In the genomic region with DNA sequence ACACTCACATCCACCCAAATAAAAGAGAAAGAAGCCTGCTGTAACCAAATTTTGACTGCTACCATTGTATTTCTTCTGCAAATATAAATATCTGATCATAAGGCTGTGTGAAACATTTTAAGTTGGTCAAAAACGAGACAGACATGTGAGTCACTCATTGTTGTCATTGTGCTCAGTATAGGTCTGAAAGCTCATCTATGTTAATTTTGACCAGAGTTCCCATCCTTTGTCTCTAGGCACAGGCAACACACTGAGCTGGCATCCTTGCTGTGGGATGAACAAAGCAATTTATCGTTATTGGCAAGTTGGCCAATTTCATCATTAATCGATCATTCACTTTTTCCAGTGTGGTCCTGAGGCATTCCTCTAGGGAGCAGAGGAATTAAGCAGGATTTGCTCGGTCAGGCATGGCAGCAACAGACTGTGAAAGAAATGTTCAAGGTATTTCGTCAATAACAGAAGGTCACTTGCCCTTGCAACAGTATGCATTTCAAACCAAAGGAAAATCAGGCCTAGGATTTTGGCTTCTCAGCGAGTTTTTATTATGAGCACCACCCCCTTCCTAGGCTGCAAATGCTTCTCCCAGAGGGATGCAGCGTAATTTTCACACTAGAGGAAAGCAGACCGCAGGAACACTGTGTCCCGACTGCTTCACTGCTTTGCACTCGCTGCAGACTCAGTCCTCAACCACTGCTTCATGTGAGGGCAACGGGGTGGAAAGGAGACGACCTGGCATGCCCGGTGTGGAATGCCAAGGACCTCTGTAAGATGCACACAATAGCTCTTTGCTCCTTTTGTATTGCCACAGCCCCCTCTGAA, we compare ENCODE assay signal across 1 cellular context.
TF ChIP-seq lines count a peak whose summit lies in the region.

No MANE protein-coding gene starts in this region.

TF ChIP-seq in SK-N-SH, 30 proteins besides CTCF, POLR2A, EP300 and RAD21:
- TF ChIP-seq, protein P1, sequence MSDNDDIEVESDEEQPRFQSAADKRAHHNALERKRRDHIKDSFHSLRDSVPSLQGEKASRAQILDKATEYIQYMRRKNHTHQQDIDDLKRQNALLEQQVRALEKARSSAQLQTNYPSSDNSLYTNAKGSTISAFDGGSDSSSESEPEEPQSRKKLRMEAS (IDR thresholded peaks at IDR 0.05; ENCODE audit: low read depth) = no peak
- TF ChIP-seq SIN3A (IDR thresholded peaks at IDR 0.05; ENCODE audit: borderline replicate concordance, low read depth, low read length) = no peak
- no peak for TF ChIP-seq MXI1 (IDR thresholded peaks at IDR 0.05; ENCODE audit: low read depth, low read length)
- TF ChIP-seq EZH2phosphoT487 (IDR thresholded peaks at IDR 0.05; ENCODE audit: borderline replicate concordance, low read depth) = no peak
- no peak for TF ChIP-seq GABPA (IDR thresholded peaks at IDR 0.05; ENCODE audit: low read depth)
- no peak for TF ChIP-seq MEF2A (IDR thresholded peaks at IDR 0.05; ENCODE audit: borderline replicate concordance, low read depth)
- no peak for TF ChIP-seq TEAD4 (IDR thresholded peaks at IDR 0.05; ENCODE audit: borderline replicate concordance, insufficient read depth)
- no peak for TF ChIP-seq FOXM1 (IDR thresholded peaks at IDR 0.05; ENCODE audit: low read depth)
- TF ChIP-seq, protein P2, sequence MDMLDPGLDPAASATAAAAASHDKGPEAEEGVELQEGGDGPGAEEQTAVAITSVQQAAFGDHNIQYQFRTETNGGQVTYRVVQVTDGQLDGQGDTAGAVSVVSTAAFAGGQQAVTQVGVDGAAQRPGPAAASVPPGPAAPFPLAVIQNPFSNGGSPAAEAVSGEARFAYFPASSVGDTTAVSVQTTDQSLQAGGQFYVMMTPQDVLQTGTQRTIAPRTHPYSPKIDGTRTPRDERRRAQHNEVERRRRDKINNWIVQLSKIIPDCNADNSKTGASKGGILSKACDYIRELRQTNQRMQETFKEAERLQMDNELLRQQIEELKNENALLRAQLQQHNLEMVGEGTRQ (IDR thresholded peaks at IDR 0.05; ENCODE audit: borderline replicate concordance, low read depth, low read length) = no peak
- TF ChIP-seq, protein P3, sequence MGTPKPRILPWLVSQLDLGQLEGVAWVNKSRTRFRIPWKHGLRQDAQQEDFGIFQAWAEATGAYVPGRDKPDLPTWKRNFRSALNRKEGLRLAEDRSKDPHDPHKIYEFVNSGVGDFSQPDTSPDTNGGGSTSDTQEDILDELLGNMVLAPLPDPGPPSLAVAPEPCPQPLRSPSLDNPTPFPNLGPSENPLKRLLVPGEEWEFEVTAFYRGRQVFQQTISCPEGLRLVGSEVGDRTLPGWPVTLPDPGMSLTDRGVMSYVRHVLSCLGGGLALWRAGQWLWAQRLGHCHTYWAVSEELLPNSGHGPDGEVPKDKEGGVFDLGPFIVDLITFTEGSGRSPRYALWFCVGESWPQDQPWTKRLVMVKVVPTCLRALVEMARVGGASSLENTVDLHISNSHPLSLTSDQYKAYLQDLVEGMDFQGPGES (IDR thresholded peaks at IDR 0.05; ENCODE audit: low read depth, low read length) = no peak
- TF ChIP-seq CHD2 (IDR thresholded peaks at IDR 0.05; ENCODE audit: low read length, partially characterized antibody) = no peak
- no peak for TF ChIP-seq ELF1 (IDR thresholded peaks at IDR 0.05)
- TF ChIP-seq, protein P4, sequence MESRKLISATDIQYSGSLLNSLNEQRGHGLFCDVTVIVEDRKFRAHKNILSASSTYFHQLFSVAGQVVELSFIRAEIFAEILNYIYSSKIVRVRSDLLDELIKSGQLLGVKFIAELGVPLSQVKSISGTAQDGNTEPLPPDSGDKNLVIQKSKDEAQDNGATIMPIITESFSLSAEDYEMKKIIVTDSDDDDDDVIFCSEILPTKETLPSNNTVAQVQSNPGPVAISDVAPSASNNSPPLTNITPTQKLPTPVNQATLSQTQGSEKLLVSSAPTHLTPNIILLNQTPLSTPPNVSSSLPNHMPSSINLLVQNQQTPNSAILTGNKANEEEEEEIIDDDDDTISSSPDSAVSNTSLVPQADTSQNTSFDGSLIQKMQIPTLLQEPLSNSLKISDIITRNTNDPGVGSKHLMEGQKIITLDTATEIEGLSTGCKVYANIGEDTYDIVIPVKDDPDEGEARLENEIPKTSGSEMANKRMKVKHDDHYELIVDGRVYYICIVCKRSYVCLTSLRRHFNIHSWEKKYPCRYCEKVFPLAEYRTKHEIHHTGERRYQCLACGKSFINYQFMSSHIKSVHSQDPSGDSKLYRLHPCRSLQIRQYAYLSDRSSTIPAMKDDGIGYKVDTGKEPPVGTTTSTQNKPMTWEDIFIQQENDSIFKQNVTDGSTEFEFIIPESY (IDR thresholded peaks at IDR 0.05; ENCODE audit: borderline replicate concordance, low read depth) = no peak
- no peak for TF ChIP-seq RFX5 (IDR thresholded peaks at IDR 0.05; ENCODE audit: low read length)
- TF ChIP-seq RCOR1 (IDR thresholded peaks at IDR 0.05; ENCODE audit: low read length) = no peak
- no peak for TF ChIP-seq TCF12 (IDR thresholded peaks at IDR 0.05)
- TF ChIP-seq, protein P5, sequence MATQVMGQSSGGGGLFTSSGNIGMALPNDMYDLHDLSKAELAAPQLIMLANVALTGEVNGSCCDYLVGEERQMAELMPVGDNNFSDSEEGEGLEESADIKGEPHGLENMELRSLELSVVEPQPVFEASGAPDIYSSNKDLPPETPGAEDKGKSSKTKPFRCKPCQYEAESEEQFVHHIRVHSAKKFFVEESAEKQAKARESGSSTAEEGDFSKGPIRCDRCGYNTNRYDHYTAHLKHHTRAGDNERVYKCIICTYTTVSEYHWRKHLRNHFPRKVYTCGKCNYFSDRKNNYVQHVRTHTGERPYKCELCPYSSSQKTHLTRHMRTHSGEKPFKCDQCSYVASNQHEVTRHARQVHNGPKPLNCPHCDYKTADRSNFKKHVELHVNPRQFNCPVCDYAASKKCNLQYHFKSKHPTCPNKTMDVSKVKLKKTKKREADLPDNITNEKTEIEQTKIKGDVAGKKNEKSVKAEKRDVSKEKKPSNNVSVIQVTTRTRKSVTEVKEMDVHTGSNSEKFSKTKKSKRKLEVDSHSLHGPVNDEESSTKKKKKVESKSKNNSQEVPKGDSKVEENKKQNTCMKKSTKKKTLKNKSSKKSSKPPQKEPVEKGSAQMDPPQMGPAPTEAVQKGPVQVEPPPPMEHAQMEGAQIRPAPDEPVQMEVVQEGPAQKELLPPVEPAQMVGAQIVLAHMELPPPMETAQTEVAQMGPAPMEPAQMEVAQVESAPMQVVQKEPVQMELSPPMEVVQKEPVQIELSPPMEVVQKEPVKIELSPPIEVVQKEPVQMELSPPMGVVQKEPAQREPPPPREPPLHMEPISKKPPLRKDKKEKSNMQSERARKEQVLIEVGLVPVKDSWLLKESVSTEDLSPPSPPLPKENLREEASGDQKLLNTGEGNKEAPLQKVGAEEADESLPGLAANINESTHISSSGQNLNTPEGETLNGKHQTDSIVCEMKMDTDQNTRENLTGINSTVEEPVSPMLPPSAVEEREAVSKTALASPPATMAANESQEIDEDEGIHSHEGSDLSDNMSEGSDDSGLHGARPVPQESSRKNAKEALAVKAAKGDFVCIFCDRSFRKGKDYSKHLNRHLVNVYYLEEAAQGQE (IDR thresholded peaks at IDR 0.05; ENCODE audit: low read depth, low read length) = no peak
- no peak for TF ChIP-seq SMC3 (IDR thresholded peaks at IDR 0.05; ENCODE audit: low read depth, low read length)
- no peak for TF ChIP-seq GATA2 (CRISPR knock-in tag; IDR thresholded peaks at IDR 0.05)
